ENCODE assay signal across 8 cellular contexts in genomic region chr1:117967472-117967871, GRCh38.
DNase-seq lines count a peak whose midpoint lies in the region; TF ChIP-seq lines count a peak whose summit lies in the region.

No MANE protein-coding gene starts in this region.

- CTCF ChIA-PET in HEK293T (lab: Yijun Ruan, JAX) = interaction anchor here (1.4 kb wide), 1 partner anchor 14 kb away, joined by 3 read pairs; no protein-coding TSS in a partner anchor

- peak; percentile 17 to 20 for DNase-seq in AML-193 (lab: John Stamatoyannopoulos, UW)
- peak; percentile 44 for DNase-seq in HEK293T (ENCODE audit: extremely low spot score)
- peak; percentile 7 for DNase-seq in SKM-1 (lab: John Stamatoyannopoulos, UW; ENCODE audit: unreplicated experiment)
- peak; percentile 68 for DNase-seq in iPS-NIHi11 (ENCODE audit: low spot score)
- no peak for DNase-seq in HuH-7.5 (ENCODE audit: low spot score)
- DNase-seq in cortex of kidney (lab: John Stamatoyannopoulos, UW) = no peak
- no peak for DNase-seq in amniotic stem cell (lab: John Stamatoyannopoulos, UW)
- DNase-seq in activated CD8-positive, alpha-beta memory T cell treated with anti-CD3 and anti-CD28 coated beads, Interleukin-2, amount 50 U/mL, for 4 hours = no peak

- POLR2A ChIA-PET in HEK293T (lab: Yijun Ruan, JAX) = no interaction called here

TF ChIP-seq in HEK293T, 16 proteins besides CTCF, POLR2A, EP300 and RAD21:
- TF ChIP-seq HDGF (IDR thresholded peaks at IDR 0.05; ENCODE audit: borderline replicate concordance) (no peak), BHLHE40 (IDR thresholded peaks at IDR 0.05; ENCODE audit: borderline replicate concordance) (no peak), CTBP1 (IDR thresholded peaks at IDR 0.05; ENCODE audit: borderline replicate concordance) (no peak), FOXK2 (IDR thresholded peaks at IDR 0.05) (no peak), ELF4 (IDR thresholded peaks at IDR 0.05) (no peak), PKNOX1 (IDR thresholded peaks at IDR 0.05) (no peak), TARDBP (IDR thresholded peaks at IDR 0.05) (no peak)

Comparison
In these comparisons a context has a peak if more than half of its experiments do, and no peak if none do; other contexts are left out.
1. DNase-seq: peak in AML-193 (2 of 2), HEK293T (single experiment), SKM-1 (single experiment) and iPS-NIHi11 (single experiment); none in HuH-7.5 (single experiment), cortex of kidney (single experiment), amniotic stem cell (single experiment) and activated CD8-positive, alpha-beta memory T cell treated with anti-CD3 and anti-CD28 coated beads, Interleukin-2, amount 50 U/mL, for 4 hours (single experiment).